In the genomic region with DNA sequence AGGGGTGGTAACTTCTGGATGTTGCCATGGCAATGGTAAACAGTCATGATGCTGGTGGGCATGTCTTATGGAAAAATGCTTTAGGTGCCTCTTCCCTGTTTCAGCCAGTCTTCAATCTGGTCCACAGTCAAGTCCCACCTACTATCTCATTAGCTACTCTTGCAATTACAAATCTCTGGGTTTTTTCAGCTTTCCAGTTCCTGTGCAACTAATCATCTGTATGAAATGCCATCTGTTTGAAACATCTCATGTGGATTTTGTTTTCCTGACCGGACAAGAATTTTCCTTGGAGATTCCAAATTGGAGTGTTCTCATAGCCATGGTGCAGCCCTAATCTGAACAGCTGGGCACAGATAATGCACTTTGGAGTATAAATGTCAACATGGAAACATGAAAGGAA, we compare ENCODE assay signal across 29 cellular contexts. TPM values are rescaled to one million over a fixed set of nuclear protein-coding genes. Genes with fewer than 3 reads are reported as not detected.
"Had no signal": no experiment of that assay in that cellular context is flagged by ENCODE, and none has a peak within 500 bp of the region (broad histone marks: within the 10 kb centered on the region; RNA-seq: fewer than 3 reads in every experiment).

No MANE protein-coding gene starts in this region.

- H3K4me1 Mint-ChIP-seq: natural killer cell; neural progenitor cell; stimulated activated memory B cell treated with anti-CD40 and anti-IgM and Interleukin-4, amounts not matched to agents 10 μg/mL and 1 μg/mL and 100 μg/mL, for 72 hours; stimulated activated naive CD8-positive, alpha-beta T cell treated with anti-CD3 and anti-CD28 coated beads, Interleukin-15, amount 100 ng/mL, for 72 hours had no signal

- H3K36me3 Mint-ChIP-seq: natural killer cell; neural progenitor cell; stimulated activated memory B cell treated with anti-CD40 and anti-IgM and Interleukin-4, amounts not matched to agents 10 μg/mL and 1 μg/mL and 100 μg/mL, for 72 hours; type B pancreatic cell had no signal

- H3K27ac Mint-ChIP-seq: natural killer cell; nephron; neural progenitor cell; progenitor cell of endocrine pancreas; stimulated activated memory B cell treated with anti-CD40 and anti-IgM and Interleukin-4, amounts not matched to agents 10 μg/mL and 1 μg/mL and 100 μg/mL, for 72 hours; stimulated activated naive CD8-positive, alpha-beta T cell treated with anti-CD3 and anti-CD28 coated beads, Interleukin-15, amount 100 ng/mL, for 72 hours; type B pancreatic cell had no signal

- H3K4me3 Mint-ChIP-seq: natural killer cell; nephron; neural progenitor cell; stimulated activated memory B cell treated with anti-CD40 and anti-IgM and Interleukin-4, amounts not matched to agents 10 μg/mL and 1 μg/mL and 100 μg/mL, for 72 hours; stimulated activated naive CD8-positive, alpha-beta T cell treated with anti-CD3 and anti-CD28 coated beads, Interleukin-15, amount 100 ng/mL, for 72 hours; type B pancreatic cell had no signal

- DNase-seq: natural killer cell; occipital lobe; ovary; psoas muscle; right cardiac atrium; right lobe of liver; sigmoid colon; spleen; stimulated activated CD4-positive, alpha-beta T cell treated with anti-CD3 and anti-CD28 coated beads, Interleukin-12 subunit alpha, Interleukin-12 subunit beta, amount 100 ng/mL, for 4 hours; stimulated activated CD4-positive, alpha-beta T cell treated with anti-CD3 and anti-CD28 coated beads, Interleukin-1b, Interleukin-23, amount 100 ng/mL, for 48 hours; stimulated activated CD4-positive, alpha-beta T cell treated with anti-CD3 and anti-CD28 coated beads, Interleukin-4, amount 100 ng/mL, for 1 hour; stimulated activated CD4-positive, alpha-beta T cell treated with anti-CD3 and anti-CD28 coated beads, Interleukin-4, amount 100 ng/mL, for 4 hours; stimulated activated CD8-positive, alpha-beta memory T cell treated with anti-CD3 and anti-CD28 coated beads, Interleukin-4, amount 100 ng/mL, for 48 hours; stimulated activated naive CD4-positive, alpha-beta T cell; stimulated activated naive CD8-positive, alpha-beta T cell treated with anti-CD3 and anti-CD28 coated beads, Interleukin-15, amount 100 ng/mL, for 72 hours; stimulated activated naive CD8-positive, alpha-beta T cell treated with anti-CD3 and anti-CD28 coated beads, Interleukin-15, Interleukin-2, amounts not matched to agents 100 U/mL and 50 U/mL, for 24 hours; testis; tibial artery; transverse colon; upper lobe of right lung; uterus had no signal

- H3K9me3 Mint-ChIP-seq: natural killer cell; stimulated activated naive CD8-positive, alpha-beta T cell treated with anti-CD3 and anti-CD28 coated beads, Interleukin-15, amount 100 ng/mL, for 72 hours; type B pancreatic cell had no signal

RNA-seq across cellular contexts. Expression of a gene that starts 41.3 kb away (rescaled TPM):
- total RNA-seq: osteoblast, renal cortical epithelial cell, right cardiac atrium, sigmoid colon, smooth muscle cell, transverse colon, upper lobe of right lung had no signal
